1 cellular context compared by ENCODE assay signal in the genomic region with DNA sequence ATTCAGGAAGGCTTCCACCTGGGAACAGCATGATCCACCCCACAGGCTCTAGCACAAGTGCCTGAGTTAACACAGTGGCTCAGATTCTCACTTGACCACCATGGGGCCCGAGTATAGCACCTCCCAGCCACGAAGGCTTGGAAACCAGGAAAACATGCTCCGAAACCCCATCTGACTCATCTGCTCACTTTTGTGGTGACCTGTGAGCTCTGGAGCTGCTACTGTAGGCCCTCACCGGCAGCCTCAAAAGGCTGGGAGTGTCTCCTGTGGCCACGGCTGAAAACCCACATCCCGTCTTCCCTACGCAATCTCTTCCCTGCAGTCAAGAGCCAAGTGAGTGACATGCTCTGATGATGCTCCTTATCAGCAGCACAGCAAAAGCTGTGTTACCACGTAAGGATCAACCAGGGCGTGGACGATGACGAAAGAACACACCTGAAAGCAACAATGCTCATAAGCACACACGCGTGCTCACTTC.
TF ChIP-seq lines count a peak whose summit lies in the region.

No MANE protein-coding gene starts in this region.

TF ChIP-seq in GM12878, 131 proteins besides CTCF, POLR2A, EP300 and RAD21 (continued from another document and continues in another):
- TF ChIP-seq, protein P1, sequence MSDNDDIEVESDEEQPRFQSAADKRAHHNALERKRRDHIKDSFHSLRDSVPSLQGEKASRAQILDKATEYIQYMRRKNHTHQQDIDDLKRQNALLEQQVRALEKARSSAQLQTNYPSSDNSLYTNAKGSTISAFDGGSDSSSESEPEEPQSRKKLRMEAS (IDR thresholded peaks at IDR 0.05; ENCODE audit: low read depth, low read length): no peak
- TF ChIP-seq NFYA (IDR thresholded peaks at IDR 0.05; ENCODE audit: borderline replicate concordance, low read depth, low read length): no peak
- TF ChIP-seq SRF (IDR thresholded peaks at IDR 0.05; ENCODE audit: low read depth in 2 of 2, low read length in 2 of 2): 0 out of 4 replicates have a peak, but pooled peaks of 1 of the 2 experiments have one; percentile 46
- TF ChIP-seq MEF2A (IDR thresholded peaks at IDR 0.05; ENCODE audit: insufficient read depth, low read depth, low read length): 0 out of 2 replicates have a peak, but pooled peaks have one; percentile 18
- TF ChIP-seq BCL11A (IDR thresholded peaks at IDR 0.05; ENCODE audit: low read depth, low read length): peak; percentile 86
- no peak for TF ChIP-seq TCF12 (IDR thresholded peaks at IDR 0.05; ENCODE audit: low read depth, low read length)
- TF ChIP-seq HCFC1 (IDR thresholded peaks at IDR 0.05; ENCODE audit: low read length): no peak
- TF ChIP-seq TBL1XR1 (IDR thresholded peaks at IDR 0.05; ENCODE audit: low read depth, low read length): no peak
- no peak for TF ChIP-seq SMARCA5 (IDR thresholded peaks at IDR 0.05)
- TF ChIP-seq JUNB (IDR thresholded peaks at IDR 0.05): peak; percentile 68
- TF ChIP-seq IKZF1 (conservative IDR thresholded peaks at IDR 0.05): peak; percentile 76; the same call in 1 of the 2 replicates
- TF ChIP-seq TAF1 (IDR thresholded peaks at IDR 0.05; ENCODE audit: borderline replicate concordance, low read depth, low read length): no peak
- TF ChIP-seq, protein P2, sequence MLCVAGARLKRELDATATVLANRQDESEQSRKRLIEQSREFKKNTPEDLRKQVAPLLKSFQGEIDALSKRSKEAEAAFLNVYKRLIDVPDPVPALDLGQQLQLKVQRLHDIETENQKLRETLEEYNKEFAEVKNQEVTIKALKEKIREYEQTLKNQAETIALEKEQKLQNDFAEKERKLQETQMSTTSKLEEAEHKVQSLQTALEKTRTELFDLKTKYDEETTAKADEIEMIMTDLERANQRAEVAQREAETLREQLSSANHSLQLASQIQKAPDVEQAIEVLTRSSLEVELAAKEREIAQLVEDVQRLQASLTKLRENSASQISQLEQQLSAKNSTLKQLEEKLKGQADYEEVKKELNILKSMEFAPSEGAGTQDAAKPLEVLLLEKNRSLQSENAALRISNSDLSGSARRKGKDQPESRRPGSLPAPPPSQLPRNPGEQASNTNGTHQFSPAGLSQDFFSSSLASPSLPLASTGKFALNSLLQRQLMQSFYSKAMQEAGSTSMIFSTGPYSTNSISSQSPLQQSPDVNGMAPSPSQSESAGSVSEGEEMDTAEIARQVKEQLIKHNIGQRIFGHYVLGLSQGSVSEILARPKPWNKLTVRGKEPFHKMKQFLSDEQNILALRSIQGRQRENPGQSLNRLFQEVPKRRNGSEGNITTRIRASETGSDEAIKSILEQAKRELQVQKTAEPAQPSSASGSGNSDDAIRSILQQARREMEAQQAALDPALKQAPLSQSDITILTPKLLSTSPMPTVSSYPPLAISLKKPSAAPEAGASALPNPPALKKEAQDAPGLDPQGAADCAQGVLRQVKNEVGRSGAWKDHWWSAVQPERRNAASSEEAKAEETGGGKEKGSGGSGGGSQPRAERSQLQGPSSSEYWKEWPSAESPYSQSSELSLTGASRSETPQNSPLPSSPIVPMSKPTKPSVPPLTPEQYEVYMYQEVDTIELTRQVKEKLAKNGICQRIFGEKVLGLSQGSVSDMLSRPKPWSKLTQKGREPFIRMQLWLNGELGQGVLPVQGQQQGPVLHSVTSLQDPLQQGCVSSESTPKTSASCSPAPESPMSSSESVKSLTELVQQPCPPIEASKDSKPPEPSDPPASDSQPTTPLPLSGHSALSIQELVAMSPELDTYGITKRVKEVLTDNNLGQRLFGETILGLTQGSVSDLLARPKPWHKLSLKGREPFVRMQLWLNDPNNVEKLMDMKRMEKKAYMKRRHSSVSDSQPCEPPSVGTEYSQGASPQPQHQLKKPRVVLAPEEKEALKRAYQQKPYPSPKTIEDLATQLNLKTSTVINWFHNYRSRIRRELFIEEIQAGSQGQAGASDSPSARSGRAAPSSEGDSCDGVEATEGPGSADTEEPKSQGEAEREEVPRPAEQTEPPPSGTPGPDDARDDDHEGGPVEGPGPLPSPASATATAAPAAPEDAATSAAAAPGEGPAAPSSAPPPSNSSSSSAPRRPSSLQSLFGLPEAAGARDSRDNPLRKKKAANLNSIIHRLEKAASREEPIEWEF (IDR thresholded peaks at IDR 0.05; ENCODE audit: insufficient replicate concordance, low read depth, low read length): no peak
- TF ChIP-seq, protein P3, sequence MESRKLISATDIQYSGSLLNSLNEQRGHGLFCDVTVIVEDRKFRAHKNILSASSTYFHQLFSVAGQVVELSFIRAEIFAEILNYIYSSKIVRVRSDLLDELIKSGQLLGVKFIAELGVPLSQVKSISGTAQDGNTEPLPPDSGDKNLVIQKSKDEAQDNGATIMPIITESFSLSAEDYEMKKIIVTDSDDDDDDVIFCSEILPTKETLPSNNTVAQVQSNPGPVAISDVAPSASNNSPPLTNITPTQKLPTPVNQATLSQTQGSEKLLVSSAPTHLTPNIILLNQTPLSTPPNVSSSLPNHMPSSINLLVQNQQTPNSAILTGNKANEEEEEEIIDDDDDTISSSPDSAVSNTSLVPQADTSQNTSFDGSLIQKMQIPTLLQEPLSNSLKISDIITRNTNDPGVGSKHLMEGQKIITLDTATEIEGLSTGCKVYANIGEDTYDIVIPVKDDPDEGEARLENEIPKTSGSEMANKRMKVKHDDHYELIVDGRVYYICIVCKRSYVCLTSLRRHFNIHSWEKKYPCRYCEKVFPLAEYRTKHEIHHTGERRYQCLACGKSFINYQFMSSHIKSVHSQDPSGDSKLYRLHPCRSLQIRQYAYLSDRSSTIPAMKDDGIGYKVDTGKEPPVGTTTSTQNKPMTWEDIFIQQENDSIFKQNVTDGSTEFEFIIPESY (IDR thresholded peaks at IDR 0.05): no peak
- TF ChIP-seq, protein P4, sequence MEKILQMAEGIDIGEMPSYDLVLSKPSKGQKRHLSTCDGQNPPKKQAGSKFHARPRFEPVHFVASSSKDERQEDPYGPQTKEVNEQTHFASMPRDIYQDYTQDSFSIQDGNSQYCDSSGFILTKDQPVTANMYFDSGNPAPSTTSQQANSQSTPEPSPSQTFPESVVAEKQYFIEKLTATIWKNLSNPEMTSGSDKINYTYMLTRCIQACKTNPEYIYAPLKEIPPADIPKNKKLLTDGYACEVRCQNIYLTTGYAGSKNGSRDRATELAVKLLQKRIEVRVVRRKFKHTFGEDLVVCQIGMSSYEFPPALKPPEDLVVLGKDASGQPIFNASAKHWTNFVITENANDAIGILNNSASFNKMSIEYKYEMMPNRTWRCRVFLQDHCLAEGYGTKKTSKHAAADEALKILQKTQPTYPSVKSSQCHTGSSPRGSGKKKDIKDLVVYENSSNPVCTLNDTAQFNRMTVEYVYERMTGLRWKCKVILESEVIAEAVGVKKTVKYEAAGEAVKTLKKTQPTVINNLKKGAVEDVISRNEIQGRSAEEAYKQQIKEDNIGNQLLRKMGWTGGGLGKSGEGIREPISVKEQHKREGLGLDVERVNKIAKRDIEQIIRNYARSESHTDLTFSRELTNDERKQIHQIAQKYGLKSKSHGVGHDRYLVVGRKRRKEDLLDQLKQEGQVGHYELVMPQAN (conservative IDR thresholded peaks at IDR 0.05): no peak
- no peak for TF ChIP-seq BACH1 (IDR thresholded peaks at IDR 0.05; ENCODE audit: borderline replicate concordance)
- TF ChIP-seq DPF2 (IDR thresholded peaks at IDR 0.05): peak; percentile 19; the same call in 1 of the 2 replicates
- TF ChIP-seq, protein P5, sequence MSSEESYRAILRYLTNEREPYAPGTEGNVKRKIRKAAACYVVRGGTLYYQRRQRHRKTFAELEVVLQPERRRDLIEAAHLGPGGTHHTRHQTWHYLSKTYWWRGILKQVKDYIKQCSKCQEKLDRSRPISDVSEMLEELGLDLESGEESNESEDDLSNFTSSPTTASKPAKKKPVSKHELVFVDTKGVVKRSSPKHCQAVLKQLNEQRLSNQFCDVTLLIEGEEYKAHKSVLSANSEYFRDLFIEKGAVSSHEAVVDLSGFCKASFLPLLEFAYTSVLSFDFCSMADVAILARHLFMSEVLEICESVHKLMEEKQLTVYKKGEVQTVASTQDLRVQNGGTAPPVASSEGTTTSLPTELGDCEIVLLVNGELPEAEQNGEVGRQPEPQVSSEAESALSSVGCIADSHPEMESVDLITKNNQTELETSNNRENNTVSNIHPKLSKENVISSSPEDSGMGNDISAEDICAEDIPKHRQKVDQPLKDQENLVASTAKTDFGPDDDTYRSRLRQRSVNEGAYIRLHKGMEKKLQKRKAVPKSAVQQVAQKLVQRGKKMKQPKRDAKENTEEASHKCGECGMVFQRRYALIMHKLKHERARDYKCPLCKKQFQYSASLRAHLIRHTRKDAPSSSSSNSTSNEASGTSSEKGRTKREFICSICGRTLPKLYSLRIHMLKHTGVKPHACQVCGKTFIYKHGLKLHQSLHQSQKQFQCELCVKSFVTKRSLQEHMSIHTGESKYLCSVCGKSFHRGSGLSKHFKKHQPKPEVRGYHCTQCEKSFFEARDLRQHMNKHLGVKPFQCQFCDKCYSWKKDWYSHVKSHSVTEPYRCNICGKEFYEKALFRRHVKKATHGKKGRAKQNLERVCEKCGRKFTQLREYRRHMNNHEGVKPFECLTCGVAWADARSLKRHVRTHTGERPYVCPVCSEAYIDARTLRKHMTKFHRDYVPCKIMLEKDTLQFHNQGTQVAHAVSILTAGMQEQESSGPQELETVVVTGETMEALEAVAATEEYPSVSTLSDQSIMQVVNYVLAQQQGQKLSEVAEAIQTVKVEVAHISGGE (CRISPR knock-in tag; IDR thresholded peaks at IDR 0.05): no peak
- TF ChIP-seq IRF4 (IDR thresholded peaks at IDR 0.05; ENCODE audit: low read depth, low read length): peak; percentile 31; the same call in 1 of the 2 replicates
- TF ChIP-seq MTA3 (IDR thresholded peaks at IDR 0.05; ENCODE audit: borderline replicate concordance, low read length): no peak
- TF ChIP-seq, protein P6, sequence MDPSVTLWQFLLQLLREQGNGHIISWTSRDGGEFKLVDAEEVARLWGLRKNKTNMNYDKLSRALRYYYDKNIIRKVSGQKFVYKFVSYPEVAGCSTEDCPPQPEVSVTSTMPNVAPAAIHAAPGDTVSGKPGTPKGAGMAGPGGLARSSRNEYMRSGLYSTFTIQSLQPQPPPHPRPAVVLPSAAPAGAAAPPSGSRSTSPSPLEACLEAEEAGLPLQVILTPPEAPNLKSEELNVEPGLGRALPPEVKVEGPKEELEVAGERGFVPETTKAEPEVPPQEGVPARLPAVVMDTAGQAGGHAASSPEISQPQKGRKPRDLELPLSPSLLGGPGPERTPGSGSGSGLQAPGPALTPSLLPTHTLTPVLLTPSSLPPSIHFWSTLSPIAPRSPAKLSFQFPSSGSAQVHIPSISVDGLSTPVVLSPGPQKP (IDR thresholded peaks at IDR 0.05; ENCODE audit: low read depth, low read length): no peak
- TF ChIP-seq FOXM1 (IDR thresholded peaks at IDR 0.05; ENCODE audit: low read depth, low read length): peak; percentile 63; the same call in 1 of the 2 replicates
- TF ChIP-seq RCOR1 (conservative IDR thresholded peaks at IDR 0.05; ENCODE audit: low read depth, low read length): no peak
- TF ChIP-seq, protein P7, sequence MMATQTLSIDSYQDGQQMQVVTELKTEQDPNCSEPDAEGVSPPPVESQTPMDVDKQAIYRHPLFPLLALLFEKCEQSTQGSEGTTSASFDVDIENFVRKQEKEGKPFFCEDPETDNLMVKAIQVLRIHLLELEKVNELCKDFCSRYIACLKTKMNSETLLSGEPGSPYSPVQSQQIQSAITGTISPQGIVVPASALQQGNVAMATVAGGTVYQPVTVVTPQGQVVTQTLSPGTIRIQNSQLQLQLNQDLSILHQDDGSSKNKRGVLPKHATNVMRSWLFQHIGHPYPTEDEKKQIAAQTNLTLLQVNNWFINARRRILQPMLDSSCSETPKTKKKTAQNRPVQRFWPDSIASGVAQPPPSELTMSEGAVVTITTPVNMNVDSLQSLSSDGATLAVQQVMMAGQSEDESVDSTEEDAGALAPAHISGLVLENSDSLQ (IDR thresholded peaks at IDR 0.05): peak; percentile 66; the same call in 1 of the 2 replicates
- no peak for TF ChIP-seq HDAC2 (IDR thresholded peaks at IDR 0.05)
- peak; percentile 78; the same call in 1 of the 2 replicates for TF ChIP-seq CREM (IDR thresholded peaks at IDR 0.05; ENCODE audit: low read depth)
- TF ChIP-seq, protein P8, sequence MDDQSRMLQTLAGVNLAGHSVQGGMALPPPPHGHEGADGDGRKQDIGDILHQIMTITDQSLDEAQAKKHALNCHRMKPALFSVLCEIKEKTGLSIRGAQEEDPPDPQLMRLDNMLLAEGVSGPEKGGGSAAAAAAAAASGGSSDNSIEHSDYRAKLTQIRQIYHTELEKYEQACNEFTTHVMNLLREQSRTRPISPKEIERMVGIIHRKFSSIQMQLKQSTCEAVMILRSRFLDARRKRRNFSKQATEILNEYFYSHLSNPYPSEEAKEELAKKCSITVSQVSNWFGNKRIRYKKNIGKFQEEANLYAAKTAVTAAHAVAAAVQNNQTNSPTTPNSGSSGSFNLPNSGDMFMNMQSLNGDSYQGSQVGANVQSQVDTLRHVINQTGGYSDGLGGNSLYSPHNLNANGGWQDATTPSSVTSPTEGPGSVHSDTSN (IDR thresholded peaks at IDR 0.05; ENCODE audit: insufficient replicate concordance, low read depth, low read length): peak; percentile 53
- peak; percentile 86 for TF ChIP-seq CBFB (IDR thresholded peaks at IDR 0.05; ENCODE audit: low read depth)
- TF ChIP-seq PAX5 (IDR thresholded peaks at IDR 0.05; ENCODE audit: borderline replicate concordance, low read depth, low read length): peak; percentile 55; the same call in 1 of the 2 replicates
- TF ChIP-seq SPI1 (IDR thresholded peaks at IDR 0.05; ENCODE audit: borderline replicate concordance, insufficient read depth, low read depth, low read length): no peak
- no peak for TF ChIP-seq STAT1 (conservative IDR thresholded peaks at IDR 0.05)
- peak in 1 of 2 experiments; percentile 67; a peak in 1 of 4 replicates for TF ChIP-seq ETV6 (conservative IDR thresholded peaks at IDR 0.05 in 1 of 2, IDR thresholded peaks at IDR 0.05 in 1 of 2; ENCODE audit: borderline replicate concordance in 1 of 2, low read depth in 1 of 2)
- peak; percentile 80 for TF ChIP-seq CREB1 (IDR thresholded peaks at IDR 0.05; ENCODE audit: low read depth)
- TF ChIP-seq RFX5 (IDR thresholded peaks at IDR 0.05; ENCODE audit: low read depth, low read length): no peak
- TF ChIP-seq, protein P9, sequence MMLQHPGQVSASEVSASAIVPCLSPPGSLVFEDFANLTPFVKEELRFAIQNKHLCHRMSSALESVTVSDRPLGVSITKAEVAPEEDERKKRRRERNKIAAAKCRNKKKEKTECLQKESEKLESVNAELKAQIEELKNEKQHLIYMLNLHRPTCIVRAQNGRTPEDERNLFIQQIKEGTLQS (IDR thresholded peaks at IDR 0.05; ENCODE audit: borderline replicate concordance, extremely low read depth, low read depth, low read length): no peak
- TF ChIP-seq, protein P10, sequence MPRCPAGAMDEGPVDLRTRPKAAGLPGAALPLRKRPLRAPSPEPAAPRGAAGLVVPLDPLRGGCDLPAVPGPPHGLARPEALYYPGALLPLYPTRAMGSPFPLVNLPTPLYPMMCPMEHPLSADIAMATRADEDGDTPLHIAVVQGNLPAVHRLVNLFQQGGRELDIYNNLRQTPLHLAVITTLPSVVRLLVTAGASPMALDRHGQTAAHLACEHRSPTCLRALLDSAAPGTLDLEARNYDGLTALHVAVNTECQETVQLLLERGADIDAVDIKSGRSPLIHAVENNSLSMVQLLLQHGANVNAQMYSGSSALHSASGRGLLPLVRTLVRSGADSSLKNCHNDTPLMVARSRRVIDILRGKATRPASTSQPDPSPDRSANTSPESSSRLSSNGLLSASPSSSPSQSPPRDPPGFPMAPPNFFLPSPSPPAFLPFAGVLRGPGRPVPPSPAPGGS (IDR thresholded peaks at IDR 0.05; ENCODE audit: borderline replicate concordance, insufficient read depth, low read depth, low read length, poor library complexity, severe bottlenecking): peak; percentile 26
- no peak for TF ChIP-seq FOS (IDR thresholded peaks at IDR 0.05; ENCODE audit: borderline replicate concordance, extremely low read depth, insufficient read length)
